ENCODE assay signal across 1 cellular context in the genomic region with DNA sequence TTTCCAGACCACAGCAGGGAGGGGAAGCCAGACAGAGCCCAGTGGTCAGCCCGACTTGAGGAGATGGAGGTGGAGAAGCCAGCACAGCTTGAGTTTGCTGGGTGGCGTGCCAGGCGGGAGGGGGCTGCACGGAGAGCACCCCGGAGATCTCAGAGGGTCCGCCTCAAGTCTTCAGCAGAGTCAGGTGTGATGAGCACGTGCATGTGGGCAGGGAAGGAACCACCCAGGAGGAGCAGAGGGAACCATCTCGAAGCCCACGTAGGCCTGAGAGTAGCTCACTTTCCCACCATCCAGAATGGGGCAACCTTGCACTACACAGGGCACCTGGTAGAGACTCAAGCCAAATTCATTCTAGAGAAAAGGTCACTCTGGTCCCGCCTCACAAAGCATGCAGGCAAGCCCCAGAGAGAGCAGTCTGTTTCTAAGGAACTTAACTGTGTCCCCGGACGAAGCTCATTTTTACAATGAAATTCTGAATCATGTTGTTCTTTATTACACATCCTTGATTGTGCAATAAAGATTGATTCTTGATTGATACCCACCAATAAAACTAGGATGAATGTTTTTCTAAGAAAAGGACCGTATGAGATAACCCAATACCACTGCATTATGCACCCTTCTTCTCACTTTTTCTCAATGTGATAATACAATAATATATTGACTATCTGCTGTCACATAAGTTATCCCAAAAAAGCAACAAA.
TF ChIP-seq lines count a peak whose summit lies in the region.

No MANE protein-coding gene starts in this region.

TF ChIP-seq in IMR-90, 13 proteins besides CTCF, POLR2A, EP300 and RAD21:
- TF ChIP-seq CEBPB (IDR thresholded peaks at IDR 0.05; ENCODE audit: low read depth, low read length) (peak; percentile 81), NFE2L2 (IDR thresholded peaks at IDR 0.05; ENCODE audit: low read depth, low read length) (no peak)
